17 cellular contexts compared by ENCODE assay signal in the genomic region with DNA sequence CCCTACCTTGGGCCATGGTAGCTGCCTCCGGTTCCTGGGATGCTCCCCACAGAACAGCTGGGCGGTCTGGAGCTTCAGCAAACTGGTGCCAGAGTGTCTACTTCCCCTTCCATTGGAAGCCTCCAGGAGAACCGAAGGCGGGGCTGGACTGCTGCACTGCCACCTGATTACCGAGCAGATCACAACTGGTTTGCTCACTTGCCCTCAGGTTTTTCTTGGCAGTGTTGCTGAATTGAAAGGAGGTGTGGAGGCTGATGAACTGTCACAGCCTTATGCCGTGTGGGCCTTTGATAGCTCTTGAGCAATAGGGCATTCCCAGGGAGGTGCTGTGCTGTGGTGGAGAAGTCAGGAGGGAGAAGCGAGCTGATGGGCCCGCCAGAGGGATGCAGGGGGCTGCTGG. TPM values are rescaled to one million over a fixed set of nuclear protein-coding genes. Genes with fewer than 3 reads are reported as not detected.
DNase-seq lines count a peak whose midpoint lies in the region; ATAC-seq and TF ChIP-seq lines count a peak whose summit lies in the region.
"Had no signal": no experiment of that assay in that cellular context is flagged by ENCODE, and none has a peak within 500 bp of the region (broad histone marks: within the 10 kb centered on the region; RNA-seq: fewer than 3 reads in every experiment).

A gene with protein sequence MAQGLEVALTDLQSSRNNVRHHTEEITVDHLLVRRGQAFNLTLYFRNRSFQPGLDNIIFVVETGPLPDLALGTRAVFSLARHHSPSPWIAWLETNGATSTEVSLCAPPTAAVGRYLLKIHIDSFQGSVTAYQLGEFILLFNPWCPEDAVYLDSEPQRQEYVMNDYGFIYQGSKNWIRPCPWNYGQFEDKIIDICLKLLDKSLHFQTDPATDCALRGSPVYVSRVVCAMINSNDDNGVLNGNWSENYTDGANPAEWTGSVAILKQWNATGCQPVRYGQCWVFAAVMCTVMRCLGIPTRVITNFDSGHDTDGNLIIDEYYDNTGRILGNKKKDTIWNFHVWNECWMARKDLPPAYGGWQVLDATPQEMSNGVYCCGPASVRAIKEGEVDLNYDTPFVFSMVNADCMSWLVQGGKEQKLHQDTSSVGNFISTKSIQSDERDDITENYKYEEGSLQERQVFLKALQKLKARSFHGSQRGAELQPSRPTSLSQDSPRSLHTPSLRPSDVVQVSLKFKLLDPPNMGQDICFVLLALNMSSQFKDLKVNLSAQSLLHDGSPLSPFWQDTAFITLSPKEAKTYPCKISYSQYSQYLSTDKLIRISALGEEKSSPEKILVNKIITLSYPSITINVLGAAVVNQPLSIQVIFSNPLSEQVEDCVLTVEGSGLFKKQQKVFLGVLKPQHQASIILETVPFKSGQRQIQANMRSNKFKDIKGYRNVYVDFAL (minus strand): TSS at position 95 of the 400 bp plus-strand sequence. CDS start 79 bp downstream, at position 16.

- H3K27me3 Mint-ChIP-seq in neural progenitor cell (ENCODE audit: insufficient read depth, low read depth) = peaks cover 7% of the 10 kb centered on the region

- ATAC-seq in left ventricle myocardium superior = no peak
- ATAC-seq: CD8-positive, alpha-beta T cell; gastroesophageal sphincter had no signal

- intact Hi-C loops in left ventricle myocardium superior (cut with micrococcal nuclease) = no loop called here

- no peak within 1 kb of the TSS for H3K4me3 Mint-ChIP-seq in neural progenitor cell
- H3K4me3 Mint-ChIP-seq: CD8-positive, alpha-beta T cell; T-helper 1 cell treated with Interleukin-12 subunit alpha and Interleukin-12 subunit beta and Interleukin-4 antibody, amounts not matched to agents 30 μg/mL and 1 μg/mL, for 36 hours had no signal

- DNase-seq in right atrium auricular region (ENCODE audit: low spot score) (peak; percentile 52), left ventricle myocardium superior (no peak), neural progenitor cell (ENCODE audit: low spot score) (no peak), G401 (ENCODE audit: low spot score) (no peak), SKM-1 treated with dmso at 0.1 percent for 144 hours (lab: John Stamatoyannopoulos, UW; ENCODE audit: unreplicated experiment) (no peak), NCI-H82 (lab: John Stamatoyannopoulos, UW) (no peak)
- no peak for DNase-seq in stimulated activated CD4-positive, alpha-beta T cell treated with anti-CD3 and anti-CD28 coated beads, Interleukin-4, amount 100 ng/mL, for 24 hours
- DNase-seq: activated gamma-delta T cell; aorta; NCI-H1092; nucleus accumbens; stimulated activated naive CD4-positive, alpha-beta T cell treated with Interleukin-2 at 50 U/mL for 16 hours had no signal

- in situ Hi-C loops in G401 (cut with HindIII; ENCODE audit: low sequenced_read_pairs) = no loop called here

- 44 to 54% methylated on average over 8 of the region's 8 CpGs for WGBS in esophagus, 2 donors

- H3K4me3 ChIP-seq in right atrium auricular region = no peak within 1 kb of the TSS
- peak within 1 kb of the TSS; percentile 24 to 32 for H3K4me3 ChIP-seq in esophagus (ENCODE audit: low read depth in 1 of 2, low read length in 2 of 2)
- no peak within 1 kb of the TSS for H3K4me3 ChIP-seq in neural progenitor cell
- H3K4me3 ChIP-seq: gastroesophageal sphincter had no signal

- H3K4me1 ChIP-seq in right atrium auricular region = no peaks in the 10 kb centered on the region
- peaks cover 0 to 13% of the 10 kb centered on the region in 2 donors for H3K4me1 ChIP-seq in esophagus (ENCODE audit: control insufficient read depth in 2 of 2, insufficient read depth in 2 of 2, low read length in 1 of 2)
- no peaks in the 10 kb centered on the region for H3K4me1 ChIP-seq in neural progenitor cell
- H3K4me1 ChIP-seq: gastroesophageal sphincter had no signal

- H3K79me2 ChIP-seq in neural progenitor cell (ENCODE audit: low read depth) = no peaks in the 10 kb centered on the region

- H3K27ac Mint-ChIP-seq in neural progenitor cell = no peak within 1 kb of the TSS
- H3K27ac Mint-ChIP-seq: CD8-positive, alpha-beta T cell; T-helper 1 cell treated with Interleukin-12 subunit alpha and Interleukin-12 subunit beta and Interleukin-4 antibody, amounts not matched to agents 30 μg/mL and 1 μg/mL, for 36 hours had no signal

- peak within 1 kb of the TSS; percentile 17 for H2AFZ ChIP-seq in neural progenitor cell (replicated peaks)

- no peaks in the 10 kb centered on the region for H3K36me3 Mint-ChIP-seq in neural progenitor cell
- H3K36me3 Mint-ChIP-seq: CD8-positive, alpha-beta T cell had no signal

- no peaks in the 10 kb centered on the region for H3K36me3 ChIP-seq in right atrium auricular region
- H3K36me3 ChIP-seq in esophagus (ENCODE audit: control insufficient read depth in 2 of 2, insufficient read depth in 2 of 2, low read length in 1 of 2) = no peaks in the 10 kb centered on the region
- H3K36me3 ChIP-seq in neural progenitor cell = no peaks in the 10 kb centered on the region
- H3K36me3 ChIP-seq: gastroesophageal sphincter had no signal

- H3K27me3 ChIP-seq in right atrium auricular region (no peaks in the 10 kb centered on the region), esophagus (ENCODE audit: control insufficient read depth in 1 of 2, insufficient read depth in 2 of 2, low read length in 2 of 2) (no peaks in the 10 kb centered on the region), neural progenitor cell (peaks cover 22% of the 10 kb centered on the region)

- TF ChIP-seq CTCF in right atrium auricular region (IDR thresholded peaks at IDR 0.05) (no peak), neural progenitor cell (IDR thresholded peaks at IDR 0.05) (no peak)

- no peaks in the 10 kb centered on the region for H3K9me3 ChIP-seq in right atrium auricular region
- no peaks in the 10 kb centered on the region for H3K9me3 ChIP-seq in esophagus (ENCODE audit: control insufficient read depth in 2 of 2, insufficient read depth in 1 of 2, low read depth in 1 of 2, low read length in 1 of 2)
- no peaks in the 10 kb centered on the region for H3K9me3 ChIP-seq in neural progenitor cell (ENCODE audit: low read depth)
- H3K9me3 ChIP-seq: gastroesophageal sphincter had no signal

- H4K20me1 ChIP-seq in neural progenitor cell (ENCODE audit: low read depth) = no peaks in the 10 kb centered on the region

- no peak within 1 kb of the TSS for H3K4me2 ChIP-seq in neural progenitor cell

- H3K27ac ChIP-seq in right atrium auricular region (no peak within 1 kb of the TSS), esophagus (ENCODE audit: low read depth in 2 of 2, low read length in 1 of 2) (peak within 1 kb of the TSS; percentile 84 to 91), neural progenitor cell (no peak within 1 kb of the TSS)
- H3K27ac ChIP-seq: gastroesophageal sphincter had no signal

- no peaks in the 10 kb centered on the region for H3K9me3 Mint-ChIP-seq in neural progenitor cell
- H3K9me3 Mint-ChIP-seq: CD8-positive, alpha-beta T cell; T-helper 1 cell treated with Interleukin-12 subunit alpha and Interleukin-12 subunit beta and Interleukin-4 antibody, amounts not matched to agents 30 μg/mL and 1 μg/mL, for 36 hours had no signal

- no peaks in the 10 kb centered on the region for H3F3A ChIP-seq in neural progenitor cell (ENCODE audit: low read depth)

- no peak within 1 kb of the TSS for H3K9ac ChIP-seq in neural progenitor cell

- no peaks in the 10 kb centered on the region for H3K4me1 Mint-ChIP-seq in neural progenitor cell

RNA-seq across cellular contexts. Expression of the gene that starts here (rescaled TPM):
- total RNA-seq in right atrium auricular region (under 1 TPM in 1 of 2 donors, not detected in 1; 0.15 TPM), left ventricle myocardium superior (not detected), neural progenitor cell (ENCODE audit: low replicate concordance) (not detected in 2 replicates)
- polyA plus RNA-seq in esophagus = 10 to 100 TPM in 1 of 2 donors, 1 to 10 TPM in 1; 9.5 to 12.9 TPM
- not detected in 2 replicates for total RNA-seq in G401 (2014; rRNA removed; shearing (Covaris generic))
- total RNA-seq: CD8-positive, alpha-beta T cell; skeletal muscle tissue had no signal
- polyA plus RNA-seq: aorta had no signal

Comparison
In these comparisons a context has a peak if more than half of its experiments do, and no peak if none do; other contexts are left out.
1. Peak in DNase-seq in right atrium auricular region; RNA of the gene not detected or under 1 TPM.
2. H3K27ac ChIP-seq: peak in esophagus (2 of 2); none in right atrium auricular region (0 of 2) and neural progenitor cell (single experiment).
3. H3K4me3 ChIP-seq: peak in esophagus (2 of 2); none in right atrium auricular region (0 of 2) and neural progenitor cell (single experiment).